ENCODE assay signal across 1 cellular context in the genomic region with DNA sequence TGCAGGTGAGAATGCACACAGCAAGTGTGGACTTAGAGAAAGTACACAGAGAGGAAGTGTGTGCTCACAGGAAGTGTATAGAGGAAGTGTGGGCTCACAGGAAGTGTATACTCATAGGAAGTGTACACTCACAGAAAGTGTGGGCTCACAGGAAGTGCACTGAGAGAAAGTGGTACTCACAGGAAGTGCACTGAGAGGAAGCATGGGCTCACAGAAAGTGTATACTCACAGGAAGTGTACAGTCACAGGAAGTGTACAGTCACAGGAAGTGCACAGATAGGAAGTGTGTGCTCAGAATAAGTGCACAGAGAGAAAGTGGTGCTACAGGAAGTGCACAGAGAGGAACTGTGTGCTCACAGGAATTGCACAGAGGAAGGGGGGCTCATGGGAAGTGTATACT.
TF ChIP-seq lines count a peak whose summit lies in the region.

No MANE protein-coding gene starts in this region.

TF ChIP-seq in HEK293, 187 proteins besides CTCF, POLR2A, EP300 and RAD21:
- TF ChIP-seq, protein P1, sequence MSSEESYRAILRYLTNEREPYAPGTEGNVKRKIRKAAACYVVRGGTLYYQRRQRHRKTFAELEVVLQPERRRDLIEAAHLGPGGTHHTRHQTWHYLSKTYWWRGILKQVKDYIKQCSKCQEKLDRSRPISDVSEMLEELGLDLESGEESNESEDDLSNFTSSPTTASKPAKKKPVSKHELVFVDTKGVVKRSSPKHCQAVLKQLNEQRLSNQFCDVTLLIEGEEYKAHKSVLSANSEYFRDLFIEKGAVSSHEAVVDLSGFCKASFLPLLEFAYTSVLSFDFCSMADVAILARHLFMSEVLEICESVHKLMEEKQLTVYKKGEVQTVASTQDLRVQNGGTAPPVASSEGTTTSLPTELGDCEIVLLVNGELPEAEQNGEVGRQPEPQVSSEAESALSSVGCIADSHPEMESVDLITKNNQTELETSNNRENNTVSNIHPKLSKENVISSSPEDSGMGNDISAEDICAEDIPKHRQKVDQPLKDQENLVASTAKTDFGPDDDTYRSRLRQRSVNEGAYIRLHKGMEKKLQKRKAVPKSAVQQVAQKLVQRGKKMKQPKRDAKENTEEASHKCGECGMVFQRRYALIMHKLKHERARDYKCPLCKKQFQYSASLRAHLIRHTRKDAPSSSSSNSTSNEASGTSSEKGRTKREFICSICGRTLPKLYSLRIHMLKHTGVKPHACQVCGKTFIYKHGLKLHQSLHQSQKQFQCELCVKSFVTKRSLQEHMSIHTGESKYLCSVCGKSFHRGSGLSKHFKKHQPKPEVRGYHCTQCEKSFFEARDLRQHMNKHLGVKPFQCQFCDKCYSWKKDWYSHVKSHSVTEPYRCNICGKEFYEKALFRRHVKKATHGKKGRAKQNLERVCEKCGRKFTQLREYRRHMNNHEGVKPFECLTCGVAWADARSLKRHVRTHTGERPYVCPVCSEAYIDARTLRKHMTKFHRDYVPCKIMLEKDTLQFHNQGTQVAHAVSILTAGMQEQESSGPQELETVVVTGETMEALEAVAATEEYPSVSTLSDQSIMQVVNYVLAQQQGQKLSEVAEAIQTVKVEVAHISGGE (tag by site-specific recombination; conservative IDR thresholded peaks at IDR 0.05; ENCODE audit: low read depth), result peak; percentile 77
